ENCODE assay signal across 8 cellular contexts in genomic region chr9:121169094-121169601, GRCh38. TPM values are rescaled to one million over a fixed set of nuclear protein-coding genes. Genes with fewer than 3 reads are reported as not detected.
DNase-seq lines count a peak whose midpoint lies in the region; ATAC-seq and TF ChIP-seq lines count a peak whose summit lies in the region.

No MANE protein-coding gene starts in this region.

- H3K9me3 ChIP-seq in A673 (ENCODE audit: low read depth, low read length, poor library complexity, severe bottlenecking): no peaks in the 10 kb centered on the region
- H3K9me3 ChIP-seq in right cardiac atrium (ENCODE audit: control insufficient read depth, low read length): no peaks in the 10 kb centered on the region
- no peaks in the 10 kb centered on the region for H3K9me3 ChIP-seq in vagina

- BruUV-seq in A673 (replicated peaks; lab: Mats Ljungman, UMichigan): no TSS peak

- no peaks in the 10 kb centered on the region for H3K27me3 ChIP-seq in A673 (replicated peaks; ENCODE audit: insufficient read depth, low read depth, low read length, poor library complexity)
- H3K27me3 ChIP-seq in right cardiac atrium (ENCODE audit: control insufficient read depth, insufficient read depth): no peaks in the 10 kb centered on the region
- no peaks in the 10 kb centered on the region for H3K27me3 ChIP-seq in vagina

- CTCF ChIA-PET in A673 (lab: Charles Lee): interaction anchor here (0.6 to 1.0 kb wide), 4 partner anchors 48 to 485 kb away, joined by 3 to 9 read pairs (median 4); no protein-coding TSS in a partner anchor
- CTCF ChIA-PET in activated CD8-positive, alpha-beta T cell treated with anti-CD3 and anti-CD28 coated beads for 36 hours (lab: Charles Lee): interaction anchor here (0.6 to 3.1 kb wide), 22 partner anchors 9 to 414 kb away, joined by 3 to 15 read pairs (median 4); no protein-coding TSS in a partner anchor

- no peaks in the 10 kb centered on the region for H3K27me3 Mint-ChIP-seq in activated CD8-positive, alpha-beta T cell treated with anti-CD3 and anti-CD28 coated beads for 36 hours

- DNase-seq in A673 (ENCODE audit: low spot score): peak; percentile 33
- DNase-seq in activated CD8-positive, alpha-beta T cell treated with anti-CD3 and anti-CD28 coated beads for 36 hours: peak; percentile 25
- DNase-seq in right cardiac atrium: peak; percentile 43 to 67 (median 53)
- DNase-seq in posterior vena cava (ENCODE audit: low spot score): no peak
- no peak for DNase-seq in vagina (ENCODE audit: extremely low spot score in 2 of 2)

- H3K4me1 ChIP-seq in A673 (ENCODE audit: insufficient read depth, low read length, poor library complexity, severe bottlenecking): no peaks in the 10 kb centered on the region
- no peaks in the 10 kb centered on the region for H3K4me1 ChIP-seq in right cardiac atrium (ENCODE audit: control insufficient read depth, insufficient read depth, low read length)
- H3K4me1 ChIP-seq in vagina: no peaks in the 10 kb centered on the region

- 58% methylated on average over 3 of the region's 3 CpGs for WGBS in right cardiac atrium

- H3K27ac ChIP-seq in A673 (ENCODE audit: low read depth, low read length, poor library complexity, severe bottlenecking): no peak overlapping the region
- H3K27ac ChIP-seq in right cardiac atrium (ENCODE audit: low read length): no peak overlapping the region
- no peak overlapping the region for H3K27ac ChIP-seq in vagina

- TF ChIP-seq CTCF in A673 (conservative IDR thresholded peaks at IDR 0.05; ENCODE audit: low read depth, low read length) (peak; percentile 52), GM12875 (IDR thresholded peaks at IDR 0.05; ENCODE audit: borderline replicate concordance, insufficient read depth, low read depth, low read length) (peak; percentile 25; the same call in 1 of the 2 replicates), vagina (IDR thresholded peaks at IDR 0.05) (peak in 1 of 3 experiments; percentile 16)
- TF ChIP-seq CTCF in activated CD8-positive, alpha-beta T cell treated with anti-CD3 and anti-CD28 coated beads for 36 hours (IDR thresholded peaks at IDR 0.05): peak; percentile 44

- intact Hi-C loops in A673 (cut with micrococcal nuclease; ENCODE audit: unreplicated experiment): no loop called here
- intact Hi-C loops in activated CD8-positive, alpha-beta T cell treated with anti-CD3 and anti-CD28 coated beads for 36 hours (cut with micrococcal nuclease): no loop called here
- intact Hi-C loops in right cardiac atrium (cut with DNase I): no loop called here
- intact Hi-C loops in posterior vena cava (cut with DNase I): no loop called here
- intact Hi-C loops in vagina (cut with DNase I): no loop called here

- peaks cover 20% of the 10 kb centered on the region for H3K4me1 Mint-ChIP-seq in activated CD8-positive, alpha-beta T cell treated with anti-CD3 and anti-CD28 coated beads for 36 hours (ENCODE audit: low read depth)

- peaks cover 69% of the 10 kb centered on the region for H3K36me3 Mint-ChIP-seq in activated CD8-positive, alpha-beta T cell treated with anti-CD3 and anti-CD28 coated beads for 36 hours (ENCODE audit: low read depth)

- H3K4me3 ChIP-seq in A673 (ENCODE audit: low read depth, low read length, poor library complexity, severe bottlenecking) (no peak overlapping the region), GM12875 (ENCODE audit: low read depth, low read length) (no peak overlapping the region), right cardiac atrium (ENCODE audit: low read length) (no peak overlapping the region), vagina (no peak overlapping the region)

- peak; percentile 76 for ATAC-seq in activated CD8-positive, alpha-beta T cell treated with anti-CD3 and anti-CD28 coated beads for 36 hours
- ATAC-seq in right cardiac atrium: peak; percentile 74 to 87
- ATAC-seq in HG02973 (IDR thresholded peaks at IDR 0.05; ENCODE audit: unreplicated experiment): no peak
- no peak for ATAC-seq in HG03159 (IDR thresholded peaks at IDR 0.05; ENCODE audit: unreplicated experiment)

- H3K27ac Mint-ChIP-seq in activated CD8-positive, alpha-beta T cell treated with anti-CD3 and anti-CD28 coated beads for 36 hours: peak overlapping the region; percentile 56

- TF ChIP-seq POLR2A in vagina (IDR thresholded peaks at IDR 0.05): no peak

- POLR2A ChIA-PET in A673 (lab: Charles Lee; ENCODE audit: low non-redundant PET): interaction anchor here (0.5 kb wide), 1 partner anchor 809 kb away, joined by 3 read pairs; no protein-coding TSS in a partner anchor
- POLR2A ChIA-PET in activated CD8-positive, alpha-beta T cell treated with anti-CD3 and anti-CD28 coated beads for 36 hours (lab: Charles Lee): interaction anchor here (0.6 to 1.8 kb wide), 4 partner anchors 10 to 17 kb away, joined by 3 to 6 read pairs (median 4); no protein-coding TSS in a partner anchor

- H3K36me3 ChIP-seq in A673 (ENCODE audit: insufficient read depth, low read length, poor library complexity, severe bottlenecking): peaks cover 74% of the 10 kb centered on the region
- peaks cover 0 to 45% of the 10 kb centered on the region in 2 donors for H3K36me3 ChIP-seq in vagina

- H3K4me3 Mint-ChIP-seq in activated CD8-positive, alpha-beta T cell treated with anti-CD3 and anti-CD28 coated beads for 36 hours: no peak overlapping the region

- H3K9me3 Mint-ChIP-seq in activated CD8-positive, alpha-beta T cell treated with anti-CD3 and anti-CD28 coated beads for 36 hours: no peaks in the 10 kb centered on the region

RNA-seq across cellular contexts. Expression of gene RAB14, which starts 32.5 kb away (rescaled TPM):
- total RNA-seq in A673 (2021): 65.9 and 71.9 TPM in 2 replicates
- 10 to 100 TPM; 54.3 to 55.5 TPM for total RNA-seq in activated CD8-positive, alpha-beta T cell treated with anti-CD3 and anti-CD28 coated beads for 36 hours
- total RNA-seq in right cardiac atrium: 10 to 100 TPM; 45.3 to 57.3 (median 48.2) TPM
- 22.9 TPM for polyA plus RNA-seq in right cardiac atrium
- total RNA-seq in posterior vena cava: 10 to 100 TPM; 46.7 to 49.7 TPM
- total RNA-seq in vagina: 29.0 TPM

Comparison
In these comparisons a context has a peak if more than half of its experiments do, and no peak if none do; other contexts are left out.
1. DNase-seq: peak in A673 (single experiment), activated CD8-positive, alpha-beta T cell treated with anti-CD3 and anti-CD28 coated beads for 36 hours (single experiment) and right cardiac atrium (3 of 3); none in posterior vena cava (single experiment) and vagina (0 of 2).
2. ATAC-seq: peak in activated CD8-positive, alpha-beta T cell treated with anti-CD3 and anti-CD28 coated beads for 36 hours (single experiment) and right cardiac atrium (2 of 2); none in HG02973 (single experiment) and HG03159 (single experiment).